19 cellular contexts compared by ENCODE assay signal in genomic region chr17:8500609-8501008, GRCh38.
DNase-seq lines count a peak whose midpoint lies in the region; ATAC-seq and TF ChIP-seq lines count a peak whose summit lies in the region.
"Had no signal": no experiment of that assay in that cellular context is flagged by ENCODE, and none has a peak within 500 bp of the region (broad histone marks: within the 10 kb centered on the region; RNA-seq: fewer than 3 reads in every experiment).

No MANE protein-coding gene starts in this region.

- WGBS in transverse colon (ENCODE audit: low coverage in 1 of 2), 2 donors, result 85 to 87% methylated on average over 4 to 8 of the region's 8 CpGs

- no peaks in the 10 kb centered on the region for H3K9me3 ChIP-seq in transverse colon
- H3K9me3 ChIP-seq: A549, BLaER1 had no signal

- TF ChIP-seq POLR2A in transverse colon (IDR thresholded peaks at IDR 0.05), result no peak

- H3K9me3 Mint-ChIP-seq in endothelial cell (ENCODE audit: unreplicated experiment) (no peaks in the 10 kb centered on the region), progenitor cell of endocrine pancreas (ENCODE audit: low read depth) (no peaks in the 10 kb centered on the region), type B pancreatic cell (no peaks in the 10 kb centered on the region)
- H3K9me3 Mint-ChIP-seq in activated naive CD4-positive, alpha-beta T cell treated with anti-CD3 and anti-CD28 coated beads, Interleukin-2, amount 50 U/mL, for 72 hours, result no peaks in the 10 kb centered on the region
- H3K9me3 Mint-ChIP-seq: CD4-positive, alpha-beta memory T cell; HFFc6 had no signal

- TF ChIP-seq EP300 in transverse colon (IDR thresholded peaks at IDR 0.05; ENCODE audit: low read depth), result no peak

- H3K4me3 Mint-ChIP-seq in endothelial cell (ENCODE audit: unreplicated experiment), result no peak overlapping the region
- H3K4me3 Mint-ChIP-seq in progenitor cell of endocrine pancreas (ENCODE audit: low read depth), result no peak overlapping the region
- H3K4me3 Mint-ChIP-seq in type B pancreatic cell, result no peak overlapping the region
- H3K4me3 Mint-ChIP-seq: CD14-positive monocyte; CD4-positive, alpha-beta memory T cell; HFFc6 had no signal

- in situ Hi-C loops in transverse colon (cut with MboI; ENCODE audit: low pct_ligation_motif_present in 1 of 4, low pct_unique_long_range_greater_than_20kb in 1 of 4, low sequenced_read_pairs in 3 of 4), result no loop called here

- H3K4me1 ChIP-seq in transverse colon, result no peaks in the 10 kb centered on the region
- H3K4me1 ChIP-seq: A549, BLaER1 had no signal

- H3K27me3 ChIP-seq in transverse colon, result no peaks in the 10 kb centered on the region
- H3K27me3 ChIP-seq: BLaER1 had no signal

- H3K36me3 Mint-ChIP-seq in endothelial cell (ENCODE audit: low read depth, unreplicated experiment) (peaks cover 64% of the 10 kb centered on the region), progenitor cell of endocrine pancreas (ENCODE audit: insufficient read depth) (peaks cover 35% of the 10 kb centered on the region), type B pancreatic cell (peaks cover 19% of the 10 kb centered on the region)
- H3K36me3 Mint-ChIP-seq in activated naive CD4-positive, alpha-beta T cell treated with anti-CD3 and anti-CD28 coated beads, Interleukin-2, amount 50 U/mL, for 72 hours, result no peaks in the 10 kb centered on the region
- H3K36me3 Mint-ChIP-seq: CD14-positive monocyte; CD4-positive, alpha-beta memory T cell had no signal

- H3K27ac ChIP-seq in transverse colon, result no peak overlapping the region
- H3K27ac ChIP-seq: 22Rv1, A549, BLaER1 had no signal

- ATAC-seq in activated naive CD4-positive, alpha-beta T cell treated with anti-CD3 and anti-CD28 coated beads, Interleukin-2, amount 50 U/mL, for 72 hours, result no peak
- ATAC-seq: A549, HCT116 had no signal

- TF ChIP-seq CTCF in AG09309 (IDR thresholded peaks at IDR 0.05; ENCODE audit: control insufficient read depth, insufficient read depth, low read depth, low read length, missing control alignments), result peak; percentile 0
- no peak for TF ChIP-seq CTCF in endothelial cell (IDR thresholded peaks at IDR 0.05; ENCODE audit: unreplicated experiment)
- no peak for TF ChIP-seq CTCF in progenitor cell of endocrine pancreas (IDR thresholded peaks at IDR 0.05; ENCODE audit: unreplicated experiment)
- TF ChIP-seq CTCF in type B pancreatic cell (conservative IDR thresholded peaks at IDR 0.05), result no peak
- TF ChIP-seq CTCF in transverse colon (IDR thresholded peaks at IDR 0.05), result no peak

- intact Hi-C loops in transverse colon (cut with DNase I; ENCODE audit: low total_unique reads), result no loop called here

- peaks cover 6% of the 10 kb centered on the region for H3K4me1 Mint-ChIP-seq in endothelial cell (ENCODE audit: unreplicated experiment)
- no peaks in the 10 kb centered on the region for H3K4me1 Mint-ChIP-seq in progenitor cell of endocrine pancreas (ENCODE audit: low read depth)
- H3K4me1 Mint-ChIP-seq in type B pancreatic cell (ENCODE audit: unreplicated experiment), result no peaks in the 10 kb centered on the region
- H3K4me1 Mint-ChIP-seq: CD14-positive monocyte; CD4-positive, alpha-beta memory T cell had no signal

- H3K27ac Mint-ChIP-seq in endothelial cell (ENCODE audit: unreplicated experiment) (peak overlapping the region; percentile 61), progenitor cell of endocrine pancreas (peak overlapping the region; percentile 19), type B pancreatic cell (peak overlapping the region; percentile 41)
- no peak overlapping the region for H3K27ac Mint-ChIP-seq in activated naive CD4-positive, alpha-beta T cell treated with anti-CD3 and anti-CD28 coated beads, Interleukin-2, amount 50 U/mL, for 72 hours
- H3K27ac Mint-ChIP-seq: CD14-positive monocyte; CD4-positive, alpha-beta memory T cell; HFFc6 had no signal

- no peak for DNase-seq in AG09309 (ENCODE audit: low read depth)
- no peak for DNase-seq in endothelial cell (ENCODE audit: low spot score)
- DNase-seq in progenitor cell of endocrine pancreas (ENCODE audit: low spot score, unreplicated experiment), result no peak
- DNase-seq in type B pancreatic cell (ENCODE audit: extremely low spot score, unreplicated experiment), result no peak
- DNase-seq in activated naive CD4-positive, alpha-beta T cell treated with anti-CD3 and anti-CD28 coated beads, Interleukin-2, amount 50 U/mL, for 72 hours (ENCODE audit: low spot score in 2 of 2), result no peak
- no peak for DNase-seq in NCI-H748 treated with DMSO at 0.1 percent for 48 hours (lab: John Stamatoyannopoulos, UW)
- DNase-seq in transverse colon, result no peak
- DNase-seq: CD4-positive, alpha-beta memory T cell; DMS153; DMS79; GDM1; GOT3; H7; HFFc6 had no signal

- no peaks in the 10 kb centered on the region for H3K36me3 ChIP-seq in transverse colon

- H3K27me3 Mint-ChIP-seq in endothelial cell (ENCODE audit: unreplicated experiment) (peaks cover 3% of the 10 kb centered on the region), progenitor cell of endocrine pancreas (no peaks in the 10 kb centered on the region), type B pancreatic cell (no peaks in the 10 kb centered on the region)
- H3K27me3 Mint-ChIP-seq: CD4-positive, alpha-beta memory T cell had no signal

- H3K4me3 ChIP-seq in AG09309 (ENCODE audit: control insufficient read depth, low read depth, low read length) (no peak overlapping the region), transverse colon (no peak overlapping the region)
- H3K4me3 ChIP-seq: A549, BLaER1 had no signal

Comparison
In these comparisons a context has a peak if more than half of its experiments do, and no peak if none do; other contexts are left out.
1. H3K27ac Mint-ChIP-seq: peak in endothelial cell (single experiment), progenitor cell of endocrine pancreas (single experiment) and type B pancreatic cell (single experiment); none in activated naive CD4-positive, alpha-beta T cell treated with anti-CD3 and anti-CD28 coated beads, Interleukin-2, amount 50 U/mL, for 72 hours (0 of 2).